In genomic region chr6:149149682-149150081, GRCh38 we compare ENCODE assay signal across 20 cellular contexts.
DNase-seq lines count a peak whose midpoint lies in the region; ATAC-seq and TF ChIP-seq lines count a peak whose summit lies in the region.
"Had no signal": no experiment of that assay in that cellular context is flagged by ENCODE, and none has a peak within 500 bp of the region (broad histone marks: within the 10 kb centered on the region; RNA-seq: fewer than 3 reads in every experiment).

No MANE protein-coding gene starts in this region.

- H3K27ac Mint-ChIP-seq in activated CD8-positive, alpha-beta T cell treated with anti-CD3 and anti-CD28 coated beads for 36 hours: peak overlapping the region; percentile 85
- no peak overlapping the region for H3K27ac Mint-ChIP-seq in activated CD8-positive, alpha-beta T cell treated with anti-CD3 and anti-CD28 coated beads, Interleukin-2, amount 10 ng/mL, durations not matched to agents 7 days and 5 days
- peak overlapping the region; percentile 83 to 98 (median 92) for H3K27ac Mint-ChIP-seq in CD4-positive, CD25-positive, alpha-beta regulatory T cell
- peak overlapping the region; percentile 91 for H3K27ac Mint-ChIP-seq in activated CD4-positive, alpha-beta memory T cell treated with anti-CD3 and anti-CD28 coated beads for 36 hours
- H3K27ac Mint-ChIP-seq: GM23338 had no signal

- no peaks in the 10 kb centered on the region for H3K27me3 Mint-ChIP-seq in activated CD8-positive, alpha-beta T cell treated with anti-CD3 and anti-CD28 coated beads for 36 hours
- H3K27me3 Mint-ChIP-seq in activated CD8-positive, alpha-beta T cell treated with anti-CD3 and anti-CD28 coated beads, Interleukin-2, amount 10 ng/mL, durations not matched to agents 7 days and 5 days (ENCODE audit: low read depth): no peaks in the 10 kb centered on the region
- H3K27me3 Mint-ChIP-seq in CD4-positive, CD25-positive, alpha-beta regulatory T cell: no peaks in the 10 kb centered on the region
- H3K27me3 Mint-ChIP-seq in activated CD4-positive, alpha-beta memory T cell treated with anti-CD3 and anti-CD28 coated beads for 36 hours: no peaks in the 10 kb centered on the region

- H3K9me3 Mint-ChIP-seq in activated CD8-positive, alpha-beta T cell treated with anti-CD3 and anti-CD28 coated beads for 36 hours: peaks cover 28% of the 10 kb centered on the region
- H3K9me3 Mint-ChIP-seq in activated CD8-positive, alpha-beta T cell treated with anti-CD3 and anti-CD28 coated beads, Interleukin-2, amount 10 ng/mL, durations not matched to agents 7 days and 5 days (ENCODE audit: insufficient read depth): peaks cover 33% of the 10 kb centered on the region
- peaks cover 0 to 19% (median 5%) of the 10 kb centered on the region in 7 donors for H3K9me3 Mint-ChIP-seq in CD4-positive, CD25-positive, alpha-beta regulatory T cell
- H3K9me3 Mint-ChIP-seq in activated CD4-positive, alpha-beta memory T cell treated with anti-CD3 and anti-CD28 coated beads for 36 hours: peaks cover 7% of the 10 kb centered on the region

- POLR2A ChIA-PET in activated CD8-positive, alpha-beta T cell treated with anti-CD3 and anti-CD28 coated beads for 36 hours (lab: Charles Lee): interaction anchor here (0.6 kb wide), 1 partner anchor 8 kb away, joined by 5 read pairs; no protein-coding TSS in a partner anchor
- POLR2A ChIA-PET in activated CD8-positive, alpha-beta T cell treated with anti-CD3 and anti-CD28 coated beads, Interleukin-2, amount 10 ng/mL, durations not matched to agents 7 days and 5 days (lab: Charles Lee): interaction anchor here (2.2 kb wide), 1 partner anchor 168 kb away, joined by 6 read pairs; the partner anchor contains the start of gene TAB2
- POLR2A ChIA-PET in activated CD4-positive, alpha-beta memory T cell treated with anti-CD3 and anti-CD28 coated beads for 36 hours (lab: Charles Lee): interaction anchor here (1.7 to 2.0 kb wide), 2 partner anchors 10 to 54 kb away, joined by 5 to 8 read pairs; no protein-coding TSS in a partner anchor

- peak overlapping the region; percentile 72 for H3K27ac ChIP-seq in CD4-positive, CD25-positive, alpha-beta regulatory T cell (ENCODE audit: insufficient read depth, low read length, poor library complexity, severe bottlenecking)
- peak overlapping the region; percentile 78 for H3K27ac ChIP-seq in effector memory CD4-positive, alpha-beta T cell (ENCODE audit: insufficient read depth, low read length, poor library complexity, severe bottlenecking)

- H3K36me3 ChIP-seq in CD4-positive, CD25-positive, alpha-beta regulatory T cell (ENCODE audit: control insufficient read depth, insufficient read depth, low read length): no peaks in the 10 kb centered on the region
- H3K36me3 ChIP-seq in effector memory CD4-positive, alpha-beta T cell (ENCODE audit: control insufficient read depth, insufficient read depth, low read length): no peaks in the 10 kb centered on the region

- peaks cover 81% of the 10 kb centered on the region for H3K4me1 Mint-ChIP-seq in activated CD8-positive, alpha-beta T cell treated with anti-CD3 and anti-CD28 coated beads for 36 hours (ENCODE audit: low read depth)
- peaks cover 90% of the 10 kb centered on the region for H3K4me1 Mint-ChIP-seq in activated CD8-positive, alpha-beta T cell treated with anti-CD3 and anti-CD28 coated beads, Interleukin-2, amount 10 ng/mL, durations not matched to agents 7 days and 5 days (ENCODE audit: low read depth)
- H3K4me1 Mint-ChIP-seq in CD4-positive, CD25-positive, alpha-beta regulatory T cell: peaks cover 50 to 85% (median 72%) of the 10 kb centered on the region in 4 donors
- peaks cover 93% of the 10 kb centered on the region for H3K4me1 Mint-ChIP-seq in activated CD4-positive, alpha-beta memory T cell treated with anti-CD3 and anti-CD28 coated beads for 36 hours (ENCODE audit: low read depth)
- H3K4me1 Mint-ChIP-seq: GM23338 had no signal

- peaks cover 46% of the 10 kb centered on the region for H3K36me3 Mint-ChIP-seq in activated CD8-positive, alpha-beta T cell treated with anti-CD3 and anti-CD28 coated beads for 36 hours (ENCODE audit: low read depth)
- H3K36me3 Mint-ChIP-seq in activated CD8-positive, alpha-beta T cell treated with anti-CD3 and anti-CD28 coated beads, Interleukin-2, amount 10 ng/mL, durations not matched to agents 7 days and 5 days (ENCODE audit: low read depth): peaks cover 91% of the 10 kb centered on the region
- H3K36me3 Mint-ChIP-seq in CD4-positive, CD25-positive, alpha-beta regulatory T cell: peaks cover 11% of the 10 kb centered on the region
- peaks cover 36% of the 10 kb centered on the region for H3K36me3 Mint-ChIP-seq in activated CD4-positive, alpha-beta memory T cell treated with anti-CD3 and anti-CD28 coated beads for 36 hours

- H3K4me1 ChIP-seq in CD4-positive, CD25-positive, alpha-beta regulatory T cell (ENCODE audit: control insufficient read depth, insufficient read depth, low read length, poor library complexity, severe bottlenecking): peaks cover 64% of the 10 kb centered on the region
- peaks cover 45% of the 10 kb centered on the region for H3K4me1 ChIP-seq in effector memory CD4-positive, alpha-beta T cell (ENCODE audit: control insufficient read depth, insufficient read depth, low read length, poor library complexity, severe bottlenecking)

- H3K9me3 ChIP-seq in CD4-positive, CD25-positive, alpha-beta regulatory T cell (ENCODE audit: control insufficient read depth in 2 of 2, low read length in 2 of 2): no peaks in the 10 kb centered on the region
- no peaks in the 10 kb centered on the region for H3K9me3 ChIP-seq in effector memory CD4-positive, alpha-beta T cell (ENCODE audit: control insufficient read depth, low read length)

- H3K4me3 ChIP-seq in CD4-positive, CD25-positive, alpha-beta regulatory T cell (ENCODE audit: low read depth, low read length): no peak overlapping the region
- H3K4me3 ChIP-seq in effector memory CD4-positive, alpha-beta T cell (ENCODE audit: insufficient read depth, low read depth, low read length, poor library complexity, severe bottlenecking): no peak overlapping the region
- H3K4me3 ChIP-seq: GM23338 had no signal

- CTCF ChIA-PET in activated CD8-positive, alpha-beta T cell treated with anti-CD3 and anti-CD28 coated beads for 36 hours (lab: Charles Lee): interaction anchor here (1.3 kb wide), 1 partner anchor 14 kb away, joined by 4 read pairs; no protein-coding TSS in a partner anchor
- CTCF ChIA-PET in activated CD8-positive, alpha-beta T cell treated with anti-CD3 and anti-CD28 coated beads, Interleukin-2, amount 10 ng/mL, durations not matched to agents 7 days and 5 days (lab: Charles Lee): no interaction called here
- CTCF ChIA-PET in activated CD4-positive, alpha-beta memory T cell treated with anti-CD3 and anti-CD28 coated beads for 36 hours (lab: Charles Lee): interaction anchor here (0.7 to 2.2 kb wide), 2 partner anchors 54 to 1963 kb away, joined by 3 to 8 read pairs; no protein-coding TSS in a partner anchor

- ATAC-seq in activated CD8-positive, alpha-beta T cell treated with anti-CD3 and anti-CD28 coated beads for 36 hours: no peak
- ATAC-seq in activated CD8-positive, alpha-beta T cell treated with anti-CD3 and anti-CD28 coated beads, Interleukin-2, amount 10 ng/mL, durations not matched to agents 7 days and 5 days: no peak
- no peak for ATAC-seq in CD4-positive, CD25-positive, alpha-beta regulatory T cell (ENCODE audit: low read depth in 2 of 2)
- ATAC-seq: GM23338, HCT116 had no signal

- intact Hi-C loops in activated CD8-positive, alpha-beta T cell treated with anti-CD3 and anti-CD28 coated beads for 36 hours (cut with micrococcal nuclease): loop anchor here (5.0 kb wide), 1 partner anchor 117 kb away; no protein-coding TSS in a partner anchor
- intact Hi-C loops in activated CD4-positive, alpha-beta memory T cell treated with anti-CD3 and anti-CD28 coated beads for 36 hours (cut with micrococcal nuclease): loop anchor here (2.0 to 5.0 kb wide), 4 partner anchors 19 to 273 kb away; no protein-coding TSS in a partner anchor

- H3K4me3 Mint-ChIP-seq in activated CD8-positive, alpha-beta T cell treated with anti-CD3 and anti-CD28 coated beads for 36 hours: no peak overlapping the region
- H3K4me3 Mint-ChIP-seq in activated CD8-positive, alpha-beta T cell treated with anti-CD3 and anti-CD28 coated beads, Interleukin-2, amount 10 ng/mL, durations not matched to agents 7 days and 5 days: no peak overlapping the region
- peak overlapping the region in 2 of 4 donors; percentile 8 to 43 for H3K4me3 Mint-ChIP-seq in CD4-positive, CD25-positive, alpha-beta regulatory T cell
- H3K4me3 Mint-ChIP-seq in activated CD4-positive, alpha-beta memory T cell treated with anti-CD3 and anti-CD28 coated beads for 36 hours: no peak overlapping the region
- H3K4me3 Mint-ChIP-seq: GM23338 had no signal

- no peaks in the 10 kb centered on the region for H3K27me3 ChIP-seq in CD4-positive, CD25-positive, alpha-beta regulatory T cell (ENCODE audit: control insufficient read depth, insufficient read depth, low read length)
- no peaks in the 10 kb centered on the region for H3K27me3 ChIP-seq in effector memory CD4-positive, alpha-beta T cell (replicated peaks; ENCODE audit: control insufficient read depth, insufficient read depth, low read length, poor library complexity, severe bottlenecking)

- no peak for DNase-seq in activated CD8-positive, alpha-beta T cell treated with anti-CD3 and anti-CD28 coated beads for 36 hours
- no peak for DNase-seq in activated CD8-positive, alpha-beta T cell treated with anti-CD3 and anti-CD28 coated beads, Interleukin-2, amount 10 ng/mL, durations not matched to agents 7 days and 5 days
- DNase-seq in CD4-positive, CD25-positive, alpha-beta regulatory T cell: no peak
- no peak for DNase-seq in activated CD4-positive, alpha-beta memory T cell treated with anti-CD3 and anti-CD28 coated beads for 36 hours
- DNase-seq in effector memory CD4-positive, alpha-beta T cell: no peak
- DNase-seq in T1000 (lab: John Stamatoyannopoulos, UW) (no peak), NCI-H1436 treated with DMSO at 0.1 percent for 48 hours (lab: John Stamatoyannopoulos, UW) (no peak)
- DNase-seq: C1 segment of cervical spinal cord, COR-L47, GF-D8, KBM-7, MV-4-11, NCI-H1417, NCI-H1930, NCI-H2171, NCI-H748 treated with DMSO at 0.1 percent for 48 hours, OCI-M1, RPMI8226 had no signal

- TF ChIP-seq CTCF in activated CD8-positive, alpha-beta T cell treated with anti-CD3 and anti-CD28 coated beads for 36 hours (IDR thresholded peaks at IDR 0.05): no peak
